ENCODE assay signal across 29 cellular contexts in the genomic region with DNA sequence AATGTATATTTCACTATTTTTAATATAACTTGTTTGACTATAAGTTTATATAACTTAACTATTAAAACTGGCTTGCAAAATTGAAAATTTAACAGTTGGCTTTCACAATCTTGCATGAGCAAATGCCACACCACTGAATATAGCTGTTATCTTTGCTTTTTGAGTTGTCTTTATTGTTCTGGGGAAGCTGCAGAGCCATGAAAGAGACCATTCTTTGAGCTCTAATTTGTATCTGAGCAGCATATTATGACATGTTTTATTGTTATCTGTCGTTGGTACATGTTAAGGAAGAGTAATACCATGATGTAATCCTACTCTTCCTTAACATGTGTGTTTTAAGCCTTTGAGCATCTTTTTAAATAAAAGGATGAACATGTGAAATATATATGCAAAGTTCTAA.
"Had no signal": no experiment of that assay in that cellular context is flagged by ENCODE, and none has a peak within 500 bp of the region (broad histone marks: within the 10 kb centered on the region; RNA-seq: fewer than 3 reads in every experiment).

No MANE protein-coding gene starts in this region.

- H3K4me3 Mint-ChIP-seq: activated CD4-positive, alpha-beta T cell treated with anti-CD3 and anti-CD28 coated beads for 36 hours; activated naive CD4-positive, alpha-beta T cell treated with anti-CD3 and anti-CD28 coated beads for 36 hours; activated naive CD8-positive, alpha-beta T cell treated with anti-CD3 and anti-CD28 coated beads for 36 hours; activated T-helper 1 cell treated with anti-CD3 and anti-CD28 coated beads, Interleukin-12 subunit alpha, Interleukin-12 subunit beta, Interleukin-2, Interleukin-4 antibody, amounts not matched to agents 30 ng/mL and 10 ng/mL and 1 ng/mL, durations not matched to agents 14 hours and 24 hours and 36 hours; naive B cell; nephron progenitor cell; T-helper 2 cell treated with Interferon-gamma antibody and Interleukin-4, amounts not matched to agents 5 μg/mL and 100 μg/mL, for 36 hours had no signal

- H3K4me1 Mint-ChIP-seq: activated CD4-positive, alpha-beta T cell treated with anti-CD3 and anti-CD28 coated beads for 36 hours; activated naive CD8-positive, alpha-beta T cell treated with anti-CD3 and anti-CD28 coated beads for 36 hours; naive B cell had no signal

- H3K27ac Mint-ChIP-seq: activated CD4-positive, alpha-beta T cell treated with anti-CD3 and anti-CD28 coated beads for 36 hours; activated naive CD4-positive, alpha-beta T cell treated with anti-CD3 and anti-CD28 coated beads for 36 hours; activated naive CD8-positive, alpha-beta T cell treated with anti-CD3 and anti-CD28 coated beads for 36 hours; activated T-helper 1 cell treated with anti-CD3 and anti-CD28 coated beads, Interleukin-12 subunit alpha, Interleukin-12 subunit beta, Interleukin-2, Interleukin-4 antibody, amounts not matched to agents 30 ng/mL and 10 ng/mL and 1 ng/mL, durations not matched to agents 14 hours and 24 hours and 36 hours; naive B cell; nephron progenitor cell; progenitor cell of endocrine pancreas; T-helper 2 cell treated with Interferon-gamma antibody and Interleukin-4, amounts not matched to agents 5 μg/mL and 100 μg/mL, for 36 hours had no signal

- H3K9me3 Mint-ChIP-seq: activated naive CD4-positive, alpha-beta T cell treated with anti-CD3 and anti-CD28 coated beads for 36 hours; activated naive CD8-positive, alpha-beta T cell treated with anti-CD3 and anti-CD28 coated beads for 36 hours; activated T-helper 1 cell treated with anti-CD3 and anti-CD28 coated beads, Interleukin-12 subunit alpha, Interleukin-12 subunit beta, Interleukin-2, Interleukin-4 antibody, amounts not matched to agents 30 ng/mL and 10 ng/mL and 1 ng/mL, durations not matched to agents 14 hours and 24 hours and 36 hours; naive B cell; T-helper 2 cell treated with Interferon-gamma antibody and Interleukin-4, amounts not matched to agents 5 μg/mL and 100 μg/mL, for 36 hours had no signal

- H3K27ac ChIP-seq: adrenal gland, colonic mucosa, left lung, lower lobe of right lung, neutrophil, skin epidermis, thyroid gland, upper lobe of left lung had no signal

- H3K27me3 Mint-ChIP-seq: progenitor cell of endocrine pancreas had no signal

- H3K36me3 Mint-ChIP-seq: activated naive CD8-positive, alpha-beta T cell treated with anti-CD3 and anti-CD28 coated beads for 36 hours; naive B cell had no signal

- FAIRE-seq: bronchial epithelial cell had no signal

- DNase-seq: activated CD4-positive, alpha-beta T cell treated with anti-CD3 and anti-CD28 coated beads for 36 hours; activated CD4-positive, CD25-positive, alpha-beta regulatory T cell; activated CD8-positive, alpha-beta memory T cell treated with anti-CD3 and anti-CD28 coated beads, Interleukin-2, amount 50 U/mL, for 4 hours; activated effector memory CD4-positive, alpha-beta T cell treated with anti-CD3 and anti-CD28 coated beads, Interleukin-2, amount 50 U/mL, for 16 hours; activated naive CD4-positive, alpha-beta T cell treated with anti-CD3 and anti-CD28 coated beads for 36 hours; activated naive CD8-positive, alpha-beta T cell treated with anti-CD3 and anti-CD28 coated beads for 36 hours; activated T-cell treated with anti-CD3 and anti-CD28 coated beads, Interleukin-2, amount 50 U/mL, for 1 hour; adrenal gland; colonic mucosa; effector memory CD4-positive, alpha-beta T cell; erythroblast; kidney glomerular epithelial cell; left lung; lower lobe of right lung; naive B cell; nephron progenitor cell; retina; stimulated activated CD4-positive, alpha-beta T cell treated with anti-CD3 and anti-CD28 coated beads, Interleukin-12 subunit alpha, Interleukin-12 subunit beta, amount 100 ng/mL, for 4 hours; stimulated activated CD4-positive, alpha-beta T cell treated with anti-CD3 and anti-CD28 coated beads, Interleukin-4, amount 100 ng/mL, for 1 hour; stimulated activated naive CD8-positive, alpha-beta T cell treated with anti-CD3 and anti-CD28 coated beads, Interleukin-15, Interleukin-2, amounts not matched to agents 100 U/mL and 50 U/mL, for 24 hours; T-helper 1 cell; thyroid gland; upper lobe of left lung had no signal
